ENCODE assay signal across 19 cellular contexts in the genomic region with DNA sequence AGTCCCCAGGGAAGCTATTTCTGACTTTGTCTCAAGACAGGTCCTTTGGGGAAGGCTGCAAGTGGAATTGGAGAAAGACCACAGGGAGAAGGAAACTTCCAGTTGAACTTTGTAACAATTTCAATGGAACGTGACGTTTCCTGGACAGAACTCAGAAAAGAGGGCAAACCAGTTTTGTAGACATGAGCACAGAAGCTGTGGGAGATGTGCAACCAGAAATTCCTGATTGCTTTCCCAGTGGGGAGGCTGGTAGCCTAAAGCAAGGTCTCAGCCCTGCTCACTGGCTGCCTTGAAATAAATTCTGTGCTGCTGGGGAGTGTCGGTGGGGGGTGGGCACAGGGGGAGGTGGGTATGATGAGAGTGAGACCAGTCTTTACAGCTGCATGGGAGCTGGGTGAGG.
DNase-seq lines count a peak whose midpoint lies in the region; ATAC-seq and TF ChIP-seq lines count a peak whose summit lies in the region.
"Had no signal": no experiment of that assay in that cellular context is flagged by ENCODE, and none has a peak within 500 bp of the region (broad histone marks: within the 10 kb centered on the region; RNA-seq: fewer than 3 reads in every experiment).

No MANE protein-coding gene starts in this region.

- peak; percentile 6 for DNase-seq in HPDE6-E6E7 (ENCODE audit: extremely low spot score)
- DNase-seq in dedifferentiated amniotic fluid mesenchymal stem cell (ENCODE audit: extremely low spot score) = peak; percentile 8
- peak; percentile 69 for DNase-seq in islet precursor cell
- DNase-seq in stomach = no peak
- no peak for DNase-seq in activated naive CD4-positive, alpha-beta T cell treated with anti-CD3 and anti-CD28 coated beads, Interleukin-2, amount 50 U/mL, for 16 hours
- DNase-seq: COR-L47, H9, KBM-7, NCI-H1436 treated with DMSO at 0.1 percent for 48 hours, NCI-H2029 treated with DMSO at 0.1 percent for 48 hours, NCI-H2227 treated with DMSO at 0.1 percent for 48 hours, NCI-H524, SHP77 had no signal

- no peaks in the 10 kb centered on the region for H3K27me3 ChIP-seq in stomach
- H3K27me3 ChIP-seq: BLaER1 treated with 17β-estradiol and CSF1 and Interleukin-3, amounts not matched to agents 10 nM and 100 nM had no signal

- no peaks in the 10 kb centered on the region for H3K4me1 ChIP-seq in stomach
- H3K4me1 ChIP-seq: A549; BLaER1 treated with 17β-estradiol and CSF1 and Interleukin-3, amounts not matched to agents 10 nM and 100 nM had no signal

- H3K9me3 ChIP-seq in stomach = peaks cover 0 to 47% (median 18%) of the 10 kb centered on the region in 4 donors
- H3K9me3 ChIP-seq: A549 had no signal

- H3K27ac ChIP-seq in C4-2B (peak overlapping the region; percentile 84), stomach (no peak overlapping the region)
- H3K27ac ChIP-seq: A549; BLaER1 treated with 17β-estradiol and CSF1 and Interleukin-3, amounts not matched to agents 10 nM and 100 nM; HL-60 had no signal

- no peak for TF ChIP-seq POLR2A in stomach (IDR thresholded peaks at IDR 0.05)

- no peaks in the 10 kb centered on the region for H3K36me3 ChIP-seq in stomach
- H3K36me3 ChIP-seq: BLaER1 treated with 17β-estradiol and CSF1 and Interleukin-3, amounts not matched to agents 10 nM and 100 nM had no signal

- TF ChIP-seq CTCF in C4-2B (conservative IDR thresholded peaks at IDR 0.05) = no peak
- no peak for TF ChIP-seq CTCF in stomach (IDR thresholded peaks at IDR 0.05)

- 44 to 69% (median 51%) methylated on average over 2 to 3 of the region's 3 CpGs for WGBS in stomach, 5 donors

- TF ChIP-seq EP300 in stomach (IDR thresholded peaks at IDR 0.05) = no peak

- no peak overlapping the region for H3K4me3 ChIP-seq in stomach
- H3K4me3 ChIP-seq: A549; BLaER1 treated with 17β-estradiol and CSF1 and Interleukin-3, amounts not matched to agents 10 nM and 100 nM had no signal

- ATAC-seq in HG02571 (IDR thresholded peaks at IDR 0.05; ENCODE audit: unreplicated experiment) (no peak), HG03520 (IDR thresholded peaks at IDR 0.05; ENCODE audit: unreplicated experiment) (no peak)
- ATAC-seq: A549 had no signal

- intact Hi-C loops in stomach (cut with DNase I; ENCODE audit: low total_unique reads) = no loop called here

Comparison
In these comparisons a context has a peak if more than half of its experiments do, and no peak if none do; other contexts are left out.
1. DNase-seq: peak in HPDE6-E6E7 (single experiment), dedifferentiated amniotic fluid mesenchymal stem cell (single experiment) and islet precursor cell (single experiment); none in stomach (single experiment) and activated naive CD4-positive, alpha-beta T cell treated with anti-CD3 and anti-CD28 coated beads, Interleukin-2, amount 50 U/mL, for 16 hours (single experiment).